Comparison of ENCODE assay signal across 2 cellular contexts in the genomic region with DNA sequence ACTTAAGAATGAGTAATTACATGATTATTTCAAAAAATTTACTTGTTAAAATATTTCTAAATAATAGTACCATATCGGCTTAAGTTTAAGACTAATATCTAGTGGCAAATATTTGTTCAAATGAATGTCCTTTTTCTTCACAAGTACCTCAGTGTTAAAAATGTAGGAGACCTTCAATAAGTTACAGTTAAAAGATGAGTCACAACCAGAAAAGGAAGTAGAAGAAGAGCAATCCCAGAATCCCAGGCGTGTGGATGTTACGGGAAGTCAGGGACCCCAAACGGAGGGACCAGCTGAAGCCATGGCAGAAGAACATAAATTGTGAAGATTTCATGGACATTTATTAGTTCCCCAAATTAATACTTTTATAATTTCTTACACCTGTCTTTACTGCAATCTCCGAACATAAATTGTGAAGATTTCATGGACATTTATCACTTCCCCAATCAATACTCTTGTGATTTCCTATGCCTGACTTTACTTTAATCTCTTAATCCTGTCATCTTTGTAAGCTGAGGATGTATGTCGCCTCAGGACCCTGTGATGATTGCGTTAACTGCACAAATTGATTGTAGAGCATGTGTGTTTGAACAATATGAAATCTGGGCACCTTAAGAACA.
A peak's percentile ranks its signal among the peaks of the same experiment; 100 is the strongest.
TF ChIP-seq lines count a peak whose summit lies in the region.
"Not testable (repeated sequence)": the region's sequence is repeated elsewhere in the genome, so short reads cannot be mapped to it uniquely, and the experiment has no call there.

No MANE protein-coding gene starts in this region.

TF ChIP-seq in A549, 52 proteins besides CTCF, POLR2A, EP300 and RAD21:
- TF ChIP-seq HOXB5 (CRISPR knock-in tag; IDR thresholded peaks at IDR 0.05) (0 out of 2 replicates have a peak, but pooled peaks have one; percentile 18), TFCP2L1 (CRISPR knock-in tag; IDR thresholded peaks at IDR 0.05) (peak; percentile 81; the same call in 1 of the 2 replicates), EHF (CRISPR knock-in tag; IDR thresholded peaks at IDR 0.05) (peak; percentile 81), HOXB13 (CRISPR knock-in tag; IDR thresholded peaks at IDR 0.05; ENCODE audit: low read depth) (peak; percentile 72), TP53 (CRISPR knock-in tag; IDR thresholded peaks at IDR 0.05) (0 out of 2 replicates have a peak, but pooled peaks have one; percentile 65), FOSB (CRISPR knock-in tag; IDR thresholded peaks at IDR 0.05) (peak; percentile 78), FOSL2 (IDR thresholded peaks at IDR 0.05) (0 out of 2 replicates have a peak, but pooled peaks have one; percentile 30), FOSL2 (CRISPR knock-in tag; IDR thresholded peaks at IDR 0.05) (peak; percentile 92), ZSCAN20 (CRISPR knock-in tag; IDR thresholded peaks at IDR 0.05) (peak; percentile 93), HEYL (CRISPR knock-in tag; IDR thresholded peaks at IDR 0.05) (peak; percentile 80), GATA3 (IDR thresholded peaks at IDR 0.05; ENCODE audit: borderline replicate concordance) (peak; percentile 59; the same call in 1 of the 2 replicates), HOXA7 (CRISPR knock-in tag; IDR thresholded peaks at IDR 0.05) (peak; percentile 45; the same call in 1 of the 2 replicates), FOXS1 (CRISPR knock-in tag; IDR thresholded peaks at IDR 0.05) (peak; percentile 39; the same call in 1 of the 2 replicates)
- TF ChIP-seq, protein P1, sequence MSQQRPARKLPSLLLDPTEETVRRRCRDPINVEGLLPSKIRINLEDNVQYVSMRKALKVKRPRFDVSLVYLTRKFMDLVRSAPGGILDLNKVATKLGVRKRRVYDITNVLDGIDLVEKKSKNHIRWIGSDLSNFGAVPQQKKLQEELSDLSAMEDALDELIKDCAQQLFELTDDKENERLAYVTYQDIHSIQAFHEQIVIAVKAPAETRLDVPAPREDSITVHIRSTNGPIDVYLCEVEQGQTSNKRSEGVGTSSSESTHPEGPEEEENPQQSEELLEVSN (IDR thresholded peaks at IDR 0.05; ENCODE audit: borderline replicate concordance, low read depth), result 0 out of 2 replicates have a peak, but pooled peaks have one; percentile 22
- TF ChIP-seq, protein P2, sequence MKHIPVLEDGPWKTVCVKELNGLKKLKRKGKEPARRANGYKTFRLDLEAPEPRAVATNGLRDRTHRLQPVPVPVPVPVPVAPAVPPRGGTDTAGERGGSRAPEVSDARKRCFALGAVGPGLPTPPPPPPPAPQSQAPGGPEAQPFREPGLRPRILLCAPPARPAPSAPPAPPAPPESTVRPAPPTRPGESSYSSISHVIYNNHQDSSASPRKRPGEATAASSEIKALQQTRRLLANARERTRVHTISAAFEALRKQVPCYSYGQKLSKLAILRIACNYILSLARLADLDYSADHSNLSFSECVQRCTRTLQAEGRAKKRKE (CRISPR knock-in tag; IDR thresholded peaks at IDR 0.05; ENCODE audit: low read depth), result peak; percentile 91

TF ChIP-seq in HepG2, 621 proteins besides CTCF, POLR2A, EP300 and RAD21:
- TF ChIP-seq GABPA (IDR thresholded peaks at IDR 0.05; ENCODE audit: low read depth, low read length), result not testable (repeated sequence)
- peak; percentile 60 for TF ChIP-seq GABPA (CRISPR knock-in tag; IDR thresholded peaks at IDR 0.05; ENCODE audit: low read depth)
- TF ChIP-seq GATAD2A (CRISPR knock-in tag; IDR thresholded peaks at IDR 0.05), result 0 out of 2 replicates have a peak, but pooled peaks have one; percentile 10
- TF ChIP-seq ELF3 (CRISPR knock-in tag; IDR thresholded peaks at IDR 0.05), result 0 out of 2 replicates have a peak, but pooled peaks have one; percentile 21
- peak; percentile 64 for TF ChIP-seq ZNF143 (CRISPR knock-in tag; IDR thresholded peaks at IDR 0.05)
- TF ChIP-seq, protein P3, sequence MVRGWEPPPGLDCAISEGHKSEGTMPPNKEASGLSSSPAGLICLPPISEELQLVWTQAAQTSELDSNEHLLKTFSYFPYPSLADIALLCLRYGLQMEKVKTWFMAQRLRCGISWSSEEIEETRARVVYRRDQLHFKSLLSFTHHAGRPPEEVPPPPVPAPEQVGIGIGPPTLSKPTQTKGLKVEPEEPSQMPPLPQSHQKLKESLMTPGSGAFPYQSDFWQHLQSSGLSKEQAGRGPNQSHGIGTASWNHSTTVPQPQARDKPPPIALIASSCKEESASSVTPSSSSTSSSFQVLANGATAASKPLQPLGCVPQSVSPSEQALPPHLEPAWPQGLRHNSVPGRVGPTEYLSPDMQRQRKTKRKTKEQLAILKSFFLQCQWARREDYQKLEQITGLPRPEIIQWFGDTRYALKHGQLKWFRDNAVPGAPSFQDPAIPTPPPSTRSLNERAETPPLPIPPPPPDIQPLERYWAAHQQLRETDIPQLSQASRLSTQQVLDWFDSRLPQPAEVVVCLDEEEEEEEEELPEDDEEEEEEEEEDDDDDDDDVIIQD (CRISPR knock-in tag; IDR thresholded peaks at IDR 0.05; ENCODE audit: low read depth), result peak; percentile 90
- TF ChIP-seq NCOA2 (CRISPR knock-in tag; IDR thresholded peaks at IDR 0.05), result peak; percentile 34; the same call in 1 of the 2 replicates
- 0 out of 2 replicates have a peak, but pooled peaks have one; percentile 12 for TF ChIP-seq HDAC1 (CRISPR knock-in tag; IDR thresholded peaks at IDR 0.05)
- 0 out of 2 replicates have a peak, but pooled peaks have one; percentile 17 for TF ChIP-seq GABPB1 (CRISPR knock-in tag; IDR thresholded peaks at IDR 0.05)
- peak; percentile 78 for TF ChIP-seq FOSL2 (CRISPR knock-in tag; IDR thresholded peaks at IDR 0.05)
